ENCODE assay signal across 8 cellular contexts in genomic region chr1:39098569-39099250, GRCh38.
DNase-seq lines count a peak whose midpoint lies in the region; ATAC-seq and TF ChIP-seq lines count a peak whose summit lies in the region.

No MANE protein-coding gene starts in this region.

- ATAC-seq in activated T-helper 17 cell treated with anti-CD3 and anti-CD28 coated beads, Interleukin-2, amount 50 U/mL, for 72 hours (replicated peaks) = peak; percentile 85
- no peak for ATAC-seq in HG02571 (IDR thresholded peaks at IDR 0.05; ENCODE audit: unreplicated experiment)

- TF ChIP-seq CTCF in DOHH2 (IDR thresholded peaks at IDR 0.05; ENCODE audit: low read depth, low read length, poor library complexity, severe bottlenecking) = peak; percentile 74
- peak; percentile 78 for TF ChIP-seq CTCF in Loucy (conservative IDR thresholded peaks at IDR 0.05; ENCODE audit: low read length)
- TF ChIP-seq CTCF in fibroblast of pulmonary artery (IDR thresholded peaks at IDR 0.05; ENCODE audit: low read length, missing control alignments) = peak; percentile 80
- TF ChIP-seq CTCF in neural cell (IDR thresholded peaks at IDR 0.05; ENCODE audit: poor library complexity, severe bottlenecking) = peak; percentile 88
- TF ChIP-seq CTCF in tibial artery (IDR thresholded peaks at IDR 0.05) = peak; percentile 65 to 75

- H3F3A ChIP-seq in DOHH2 (ENCODE audit: control insufficient read depth, insufficient read depth) (peaks cover 17% of the 10 kb centered on the region), Loucy (ENCODE audit: low read depth) (peaks cover 11% of the 10 kb centered on the region; the same call in 1 of the 2 replicates), neural cell (ENCODE audit: insufficient read depth, low read length, poor library complexity, severe bottlenecking) (peaks cover 8% of the 10 kb centered on the region)

- H3K27ac Mint-ChIP-seq in activated T-helper 17 cell treated with anti-CD3 and anti-CD28 coated beads, Interleukin-2, amount 50 U/mL, for 72 hours = peak overlapping the region; percentile 37

- H3K4me1 ChIP-seq in DOHH2 (ENCODE audit: control insufficient read depth, low read length) (peaks cover 19% of the 10 kb centered on the region), Loucy (ENCODE audit: insufficient read depth, low read length, poor library complexity, severe bottlenecking) (peaks cover 10% of the 10 kb centered on the region), tibial artery (peaks cover 0 to 22% (median 10%) of the 10 kb centered on the region in 4 donors)

- no peaks in the 10 kb centered on the region for H3K36me3 Mint-ChIP-seq in activated T-helper 17 cell treated with anti-CD3 and anti-CD28 coated beads, Interleukin-2, amount 50 U/mL, for 72 hours (ENCODE audit: low read depth)

- H3K27ac ChIP-seq in DOHH2 (ENCODE audit: low read depth, low read length) (no peak overlapping the region), neural cell (ENCODE audit: low read length) (peak overlapping the region; percentile 65), tibial artery (no peak overlapping the region)

- no peaks in the 10 kb centered on the region for H3K36me3 ChIP-seq in DOHH2 (ENCODE audit: control insufficient read depth, low read length)
- H3K36me3 ChIP-seq in Loucy (ENCODE audit: insufficient read depth, low read length) = no peaks in the 10 kb centered on the region
- no peaks in the 10 kb centered on the region for H3K36me3 ChIP-seq in neural cell (ENCODE audit: insufficient read depth, low read length)
- H3K36me3 ChIP-seq in tibial artery = no peaks in the 10 kb centered on the region

- H3K79me2 ChIP-seq in DOHH2 (ENCODE audit: control insufficient read depth, low read length) = no peaks in the 10 kb centered on the region
- H3K79me2 ChIP-seq in Loucy (ENCODE audit: insufficient read depth, low read length) = no peaks in the 10 kb centered on the region
- H3K79me2 ChIP-seq in neural cell (replicated peaks; ENCODE audit: insufficient read depth, low read length) = peaks cover 16% of the 10 kb centered on the region

- TF ChIP-seq EP300 in neural cell (conservative IDR thresholded peaks at IDR 0.05; ENCODE audit: poor library complexity, severe bottlenecking) = peak; percentile 20

- H3K9ac ChIP-seq in Loucy (ENCODE audit: low read depth, low read length, poor library complexity, severe bottlenecking) = no peak overlapping the region
- peak overlapping the region; percentile 40 for H3K9ac ChIP-seq in neural cell (ENCODE audit: low read length)

- peaks cover 18% of the 10 kb centered on the region for H3K4me1 Mint-ChIP-seq in activated T-helper 17 cell treated with anti-CD3 and anti-CD28 coated beads, Interleukin-2, amount 50 U/mL, for 72 hours

- no peaks in the 10 kb centered on the region for H3K9me3 Mint-ChIP-seq in activated T-helper 17 cell treated with anti-CD3 and anti-CD28 coated beads, Interleukin-2, amount 50 U/mL, for 72 hours

- peak; percentile 96 for DNase-seq in RPMI7951 (ENCODE audit: low read depth)
- peak; percentile 93 for DNase-seq in fibroblast of pulmonary artery (ENCODE audit: low read depth)
- peak; percentile 62 to 83 for DNase-seq in tibial artery

- intact Hi-C loops in tibial artery (cut with DNase I; ENCODE audit: low total_unique reads) = loop anchor here (5.0 kb wide), 1 partner anchor 439 kb away; no protein-coding TSS in a partner anchor

- no peak overlapping the region for H3K4me3 Mint-ChIP-seq in activated T-helper 17 cell treated with anti-CD3 and anti-CD28 coated beads, Interleukin-2, amount 50 U/mL, for 72 hours

- no peak overlapping the region for H3K4me3 ChIP-seq in DOHH2 (ENCODE audit: low read length)
- H3K4me3 ChIP-seq in Loucy (ENCODE audit: low read length, poor library complexity, severe bottlenecking) = no peak overlapping the region
- no peak overlapping the region for H3K4me3 ChIP-seq in fibroblast of pulmonary artery (replicated peaks; ENCODE audit: low read depth, low read length)
- H3K4me3 ChIP-seq in neural cell (ENCODE audit: low read length) = peak overlapping the region; percentile 53
- H3K4me3 ChIP-seq in tibial artery = no peak overlapping the region

- H4K20me1 ChIP-seq in DOHH2 (ENCODE audit: control insufficient read depth, insufficient read depth, low read depth, low read length) (peaks cover 3% of the 10 kb centered on the region; the same call in 1 of the 2 replicates), Loucy (ENCODE audit: insufficient read depth, low read length, poor library complexity, severe bottlenecking) (no peaks in the 10 kb centered on the region), neural cell (ENCODE audit: insufficient read depth) (peaks cover 5% of the 10 kb centered on the region)

- H3K9me3 ChIP-seq in DOHH2 (ENCODE audit: control insufficient read depth, insufficient read depth, low read length) = no peaks in the 10 kb centered on the region
- H3K9me3 ChIP-seq in Loucy (ENCODE audit: insufficient read depth, low read depth, low read length) = no peaks in the 10 kb centered on the region
- no peaks in the 10 kb centered on the region for H3K9me3 ChIP-seq in neural cell (ENCODE audit: low read length)
- H3K9me3 ChIP-seq in tibial artery = no peaks in the 10 kb centered on the region

- no peaks in the 10 kb centered on the region for H3K9me2 ChIP-seq in DOHH2 (replicated peaks; ENCODE audit: control insufficient read depth, low read length)
- H3K9me2 ChIP-seq in Loucy (replicated peaks; ENCODE audit: low read depth, low read length) = no peaks in the 10 kb centered on the region
- no peaks in the 10 kb centered on the region for H3K9me2 ChIP-seq in neural cell (ENCODE audit: insufficient read depth, low read length)

- H3K27me3 ChIP-seq in DOHH2 (ENCODE audit: control insufficient read depth, low read length) (peaks cover 11% of the 10 kb centered on the region), Loucy (ENCODE audit: insufficient read depth, low read length, poor library complexity, severe bottlenecking) (no peaks in the 10 kb centered on the region), neural cell (ENCODE audit: insufficient read depth, low read depth, low read length) (no peaks in the 10 kb centered on the region), tibial artery (no peaks in the 10 kb centered on the region)

- no peaks in the 10 kb centered on the region for H3K27me3 Mint-ChIP-seq in activated T-helper 17 cell treated with anti-CD3 and anti-CD28 coated beads, Interleukin-2, amount 50 U/mL, for 72 hours

- H2AFZ ChIP-seq in Loucy (ENCODE audit: low read length) (no peak overlapping the region), neural cell (ENCODE audit: low read depth, low read length) (no peak overlapping the region)

- H3K4me2 ChIP-seq in DOHH2 (ENCODE audit: low read length) (no peak overlapping the region), Loucy (ENCODE audit: low read depth, low read length, poor library complexity, severe bottlenecking) (no peak overlapping the region), neural cell (ENCODE audit: low read length) (peak overlapping the region; percentile 33)

- TF ChIP-seq RAD21 in neural cell (conservative IDR thresholded peaks at IDR 0.05) = peak; percentile 86

TF ChIP-seq in neural cell, 6 proteins besides CTCF, POLR2A, EP300 and RAD21:
- peak; percentile 9 for TF ChIP-seq POLR2AphosphoS5 (IDR thresholded peaks at IDR 0.05)
- TF ChIP-seq EZH2 (IDR thresholded peaks at IDR 0.05; ENCODE audit: borderline replicate concordance, insufficient read depth, low read length, poor library complexity, severe bottlenecking) = no peak
- peak; percentile 78 for TF ChIP-seq SMC3 (conservative IDR thresholded peaks at IDR 0.05; ENCODE audit: poor library complexity)
- no peak for TF ChIP-seq TAF1 (IDR thresholded peaks at IDR 0.05; ENCODE audit: low read depth)
- peak; percentile 58 for TF ChIP-seq MXI1 (conservative IDR thresholded peaks at IDR 0.05; ENCODE audit: poor library complexity, severe bottlenecking)
- TF ChIP-seq, protein P1, sequence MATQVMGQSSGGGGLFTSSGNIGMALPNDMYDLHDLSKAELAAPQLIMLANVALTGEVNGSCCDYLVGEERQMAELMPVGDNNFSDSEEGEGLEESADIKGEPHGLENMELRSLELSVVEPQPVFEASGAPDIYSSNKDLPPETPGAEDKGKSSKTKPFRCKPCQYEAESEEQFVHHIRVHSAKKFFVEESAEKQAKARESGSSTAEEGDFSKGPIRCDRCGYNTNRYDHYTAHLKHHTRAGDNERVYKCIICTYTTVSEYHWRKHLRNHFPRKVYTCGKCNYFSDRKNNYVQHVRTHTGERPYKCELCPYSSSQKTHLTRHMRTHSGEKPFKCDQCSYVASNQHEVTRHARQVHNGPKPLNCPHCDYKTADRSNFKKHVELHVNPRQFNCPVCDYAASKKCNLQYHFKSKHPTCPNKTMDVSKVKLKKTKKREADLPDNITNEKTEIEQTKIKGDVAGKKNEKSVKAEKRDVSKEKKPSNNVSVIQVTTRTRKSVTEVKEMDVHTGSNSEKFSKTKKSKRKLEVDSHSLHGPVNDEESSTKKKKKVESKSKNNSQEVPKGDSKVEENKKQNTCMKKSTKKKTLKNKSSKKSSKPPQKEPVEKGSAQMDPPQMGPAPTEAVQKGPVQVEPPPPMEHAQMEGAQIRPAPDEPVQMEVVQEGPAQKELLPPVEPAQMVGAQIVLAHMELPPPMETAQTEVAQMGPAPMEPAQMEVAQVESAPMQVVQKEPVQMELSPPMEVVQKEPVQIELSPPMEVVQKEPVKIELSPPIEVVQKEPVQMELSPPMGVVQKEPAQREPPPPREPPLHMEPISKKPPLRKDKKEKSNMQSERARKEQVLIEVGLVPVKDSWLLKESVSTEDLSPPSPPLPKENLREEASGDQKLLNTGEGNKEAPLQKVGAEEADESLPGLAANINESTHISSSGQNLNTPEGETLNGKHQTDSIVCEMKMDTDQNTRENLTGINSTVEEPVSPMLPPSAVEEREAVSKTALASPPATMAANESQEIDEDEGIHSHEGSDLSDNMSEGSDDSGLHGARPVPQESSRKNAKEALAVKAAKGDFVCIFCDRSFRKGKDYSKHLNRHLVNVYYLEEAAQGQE (IDR thresholded peaks at IDR 0.05; ENCODE audit: borderline replicate concordance) = no peak
